Comparison of ENCODE assay signal across 8 cellular contexts in the genomic region with DNA sequence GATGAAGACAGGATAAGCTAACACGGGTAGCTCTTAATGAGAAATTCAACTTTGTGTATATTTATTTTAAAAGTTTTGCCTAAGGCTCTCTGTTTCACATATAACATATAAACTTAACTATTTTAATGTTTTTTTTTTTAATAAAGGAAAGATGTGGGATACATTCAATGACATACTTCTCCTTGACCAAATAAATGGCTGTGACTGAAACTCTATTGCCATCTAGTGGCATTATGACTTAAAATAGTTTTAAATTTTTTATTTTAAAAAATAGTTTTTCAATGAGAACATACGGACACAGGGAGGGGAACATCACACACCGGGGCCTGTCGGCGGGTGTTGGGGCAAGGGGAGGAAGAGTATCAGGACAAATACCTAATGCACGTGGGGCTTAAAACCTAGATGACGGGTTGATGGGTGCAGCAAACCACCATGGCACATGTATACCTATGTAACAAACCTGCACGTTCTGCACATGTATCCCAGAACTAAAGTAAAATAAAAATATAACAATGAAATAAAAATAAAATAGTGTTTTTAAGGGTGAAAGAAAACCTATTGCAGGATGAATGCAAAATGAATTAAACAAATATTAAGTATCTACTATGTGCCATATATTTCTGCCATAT.
DNase-seq lines count a peak whose midpoint lies in the region; FAIRE-seq and TF ChIP-seq lines count a peak whose summit lies in the region.

No MANE protein-coding gene starts in this region.

- in situ Hi-C loops in ACHN (cut with HindIII; ENCODE audit: low pct_ligation_motif_present, low pct_unique_long_range_greater_than_20kb, low sequenced_read_pairs), result no loop called here

- H3K4me1 ChIP-seq in OCI-LY1 (ENCODE audit: insufficient read depth, low read length, severe bottlenecking), result no peaks in the 10 kb centered on the region
- H3K4me1 ChIP-seq in endothelial cell of umbilical vein (ENCODE audit: control insufficient read depth, extremely low read depth, insufficient read depth, low read length), result no peaks in the 10 kb centered on the region

- H3K9me3 ChIP-seq in OCI-LY1 (ENCODE audit: low read length) (no peaks in the 10 kb centered on the region), endothelial cell of umbilical vein (replicated peaks; ENCODE audit: control insufficient read depth, insufficient read depth, low read length) (no peaks in the 10 kb centered on the region)

- H3K27me3 ChIP-seq in OCI-LY1 (ENCODE audit: insufficient read depth, low read length) (no peaks in the 10 kb centered on the region), endothelial cell of umbilical vein (ENCODE audit: control insufficient read depth in 2 of 2, insufficient read depth in 2 of 2, low read length in 2 of 2) (no peaks in the 10 kb centered on the region)

- H3K9ac ChIP-seq in OCI-LY1 (ENCODE audit: low read length), result no peak overlapping the region
- H3K9ac ChIP-seq in endothelial cell of umbilical vein (replicated peaks; ENCODE audit: extremely low read depth, insufficient read depth, low read length), result no peak overlapping the region

- no peaks in the 10 kb centered on the region for H3F3A ChIP-seq in OCI-LY1 (ENCODE audit: insufficient read depth, low read length)

- H3K4me3 ChIP-seq in OCI-LY1 (ENCODE audit: low read depth, low read length, poor library complexity, severe bottlenecking), result no peak overlapping the region
- H3K4me3 ChIP-seq in endothelial cell of umbilical vein (replicated peaks in 1 of 3; ENCODE audit: insufficient read depth in 1 of 3, low read depth in 1 of 3, low read length in 3 of 3), result no peak overlapping the region

- H3K9me2 ChIP-seq in OCI-LY1 (ENCODE audit: low read depth, low read length), result no peaks in the 10 kb centered on the region

- CTCF ChIA-PET in endothelial cell of umbilical vein (lab: Charles Lee), result interaction anchor here (0.6 to 5.6 kb wide), 31 partner anchors 10 to 690 kb away, joined by 3 to 81 read pairs (median 6); a partner anchor contains a TSS

- H3K27ac ChIP-seq in OCI-LY1 (ENCODE audit: low read depth, low read length, poor library complexity, severe bottlenecking) (no peak overlapping the region), endothelial cell of umbilical vein (ENCODE audit: insufficient read depth, low read depth, low read length) (no peak overlapping the region)

- no peak for TF ChIP-seq POLR2A in endothelial cell of umbilical vein (IDR thresholded peaks at IDR 0.05; ENCODE audit: low read depth, low read length)

- H3K4me2 ChIP-seq in OCI-LY1 (ENCODE audit: low read length) (no peak overlapping the region), endothelial cell of umbilical vein (ENCODE audit: insufficient read depth, low read length) (no peak overlapping the region)

- intact Hi-C loops in endothelial cell of umbilical vein (cut with micrococcal nuclease), result loop anchor here (1.0 to 2.0 kb wide), 5 partner anchors 185 to 678 kb away; no protein-coding TSS in a partner anchor

- no peaks in the 10 kb centered on the region for H3K9me1 ChIP-seq in endothelial cell of umbilical vein (replicated peaks; ENCODE audit: control insufficient read depth, extremely low read depth, insufficient read depth, low read length)

- POLR2A ChIA-PET in endothelial cell of umbilical vein (lab: Charles Lee), result no interaction called here

- DNase-seq in ACHN (peak; percentile 68), H4 (ENCODE audit: low spot score) (peak; percentile 38), endothelial cell of umbilical vein (ENCODE audit: low read depth, low spot score) (peak; percentile 52), renal cortical epithelial cell (ENCODE audit: low read depth) (peak; percentile 56), anterior cingulate cortex (lab: John Stamatoyannopoulos, UW) (no peak), foreskin melanocyte (no peak), GOT3 (lab: John Stamatoyannopoulos, UW) (no peak)

- H4K20me1 ChIP-seq in OCI-LY1 (ENCODE audit: insufficient read depth, low read length) (no peaks in the 10 kb centered on the region), endothelial cell of umbilical vein (replicated peaks; ENCODE audit: control insufficient read depth, extremely low read depth, insufficient read depth, low read length) (no peaks in the 10 kb centered on the region)

- FAIRE-seq in endothelial cell of umbilical vein (lab: Jason Lieb, UNC), result no peak

- dilution Hi-C loops in endothelial cell of umbilical vein (cut with MboI; ENCODE audit: extremely low pct_ligation_motif_present, low sequenced_read_pairs), result no loop called here

- no peak overlapping the region for H2AFZ ChIP-seq in OCI-LY1 (ENCODE audit: low read length)
- H2AFZ ChIP-seq in endothelial cell of umbilical vein (ENCODE audit: low read depth, low read length), result no peak overlapping the region

- H3K36me3 ChIP-seq in OCI-LY1 (ENCODE audit: insufficient read depth, low read length) (no peaks in the 10 kb centered on the region), endothelial cell of umbilical vein (ENCODE audit: control insufficient read depth in 2 of 2, extremely low read depth in 1 of 2, insufficient read depth in 2 of 2, low read length in 2 of 2) (no peaks in the 10 kb centered on the region)

- no TSS peak for BruUV-seq in endothelial cell of umbilical vein (replicated peaks; lab: Mats Ljungman, UMichigan)

- no peaks in the 10 kb centered on the region for H3K79me2 ChIP-seq in OCI-LY1 (ENCODE audit: insufficient read depth, low read length)
- H3K79me2 ChIP-seq in endothelial cell of umbilical vein (ENCODE audit: control insufficient read depth, insufficient read depth, low read length), result no peaks in the 10 kb centered on the region

- TF ChIP-seq CTCF in OCI-LY1 (IDR thresholded peaks at IDR 0.05; ENCODE audit: low read length) (0 out of 2 replicates have a peak, but pooled peaks have one; percentile 13), endothelial cell of umbilical vein (IDR thresholded peaks at IDR 0.05; ENCODE audit: extremely low read depth in 1 of 2, insufficient read depth in 1 of 2, low read depth in 1 of 2, low read length in 2 of 2) (peak in 1 of 2 donors; percentile 13)

TF ChIP-seq in endothelial cell of umbilical vein, 7 proteins besides CTCF, POLR2A, EP300 and RAD21:
- TF ChIP-seq EZH2 (IDR thresholded peaks at IDR 0.05; ENCODE audit: borderline replicate concordance, low read depth, low read length, severe bottlenecking) (no peak), GATA2 (IDR thresholded peaks at IDR 0.05; ENCODE audit: insufficient read depth, insufficient read length, low read depth, low read length) (no peak), MYC (IDR thresholded peaks at IDR 0.05; ENCODE audit: low read depth, low read length) (no peak), POLR2AphosphoS5 (IDR thresholded peaks at IDR 0.05; ENCODE audit: insufficient read depth, low read depth, low read length) (no peak)
TF ChIP-seq in endothelial cell of umbilical vein: peak in this region for 0.

Comparison
In these comparisons a context has a peak if more than half of its experiments do, and no peak if none do; other contexts are left out.
1. DNase-seq: peak in ACHN (single experiment), H4 (single experiment), endothelial cell of umbilical vein (single experiment) and renal cortical epithelial cell (single experiment); none in anterior cingulate cortex (0 of 58), foreskin melanocyte (single experiment) and GOT3 (single experiment).